1 cellular context compared by ENCODE assay signal in the genomic region with DNA sequence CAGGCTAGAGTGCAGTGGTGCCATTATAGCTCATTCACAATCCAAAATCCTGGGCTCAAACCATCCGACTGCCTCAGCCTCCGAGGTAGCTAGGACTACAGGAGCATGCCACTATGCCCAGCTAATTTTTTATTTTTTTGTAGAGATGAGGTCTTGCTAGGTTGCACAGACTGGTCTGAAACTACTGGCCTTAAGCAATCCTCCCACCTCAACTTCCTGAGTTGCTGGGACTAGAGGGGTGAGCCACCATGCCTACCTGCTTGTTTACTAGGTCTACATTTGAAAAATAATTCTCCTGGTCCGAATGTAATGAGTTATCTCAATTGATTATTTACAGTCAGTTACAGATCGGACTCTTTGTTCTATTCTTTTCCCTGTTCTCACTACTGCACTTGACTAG.
TF ChIP-seq lines count a peak whose summit lies in the region.

No MANE protein-coding gene starts in this region.

TF ChIP-seq in K562, 482 proteins besides CTCF, POLR2A, EP300 and RAD21:
- no peak for TF ChIP-seq RNF219 (CRISPR knock-in tag; IDR thresholded peaks at IDR 0.05)
- TF ChIP-seq PTTG1 (tag; IDR thresholded peaks at IDR 0.05; ENCODE audit: low read depth), result peak; percentile 27; the same call in 1 of the 2 replicates
- TF ChIP-seq SMAD4 (CRISPR knock-in tag; conservative IDR thresholded peaks at IDR 0.05), result no peak
- no peak for TF ChIP-seq CEBPG (CRISPR knock-in tag; IDR thresholded peaks at IDR 0.05)
- no peak for TF ChIP-seq CEBPG (tag; conservative IDR thresholded peaks at IDR 0.05 in 1 of 2, IDR thresholded peaks at IDR 0.05 in 1 of 2)
